Comparison of ENCODE assay signal across 1 cellular context in the genomic region with DNA sequence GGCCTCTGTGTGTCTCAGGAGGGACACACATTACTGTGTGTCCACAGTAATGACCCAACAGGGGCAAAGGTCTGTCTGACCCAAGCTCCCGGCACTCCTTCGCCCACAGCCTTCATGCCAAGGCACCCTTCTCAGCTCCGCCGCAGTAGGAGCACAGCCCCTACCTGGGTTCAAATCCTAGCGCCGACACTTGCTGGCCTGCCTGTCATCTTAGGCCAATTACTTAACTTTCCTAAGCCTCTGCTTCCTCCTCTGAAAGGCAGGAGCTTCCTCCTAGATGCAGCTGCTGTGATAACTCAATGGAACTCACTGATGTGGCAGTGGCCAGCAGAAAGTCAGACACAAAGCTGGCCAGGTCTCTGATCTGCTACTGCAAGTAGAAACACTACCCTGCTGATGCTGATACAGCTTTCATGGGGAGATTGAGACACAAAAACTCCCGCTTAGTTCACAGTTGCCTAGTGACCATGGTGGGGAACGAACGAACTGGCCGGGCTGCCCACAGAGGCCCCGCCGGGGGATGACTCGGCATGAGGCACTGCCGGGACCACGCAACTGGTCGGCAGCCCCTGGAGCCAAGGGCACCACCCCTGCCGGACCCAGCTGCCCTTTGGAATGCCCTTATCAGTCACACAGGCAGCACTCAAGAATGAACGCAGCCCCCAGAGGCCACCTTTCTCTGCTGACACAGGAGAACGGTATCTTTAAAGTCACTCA.
TF ChIP-seq lines count a peak whose summit lies in the region.

No MANE protein-coding gene starts in this region.

TF ChIP-seq in HepG2, 621 proteins besides CTCF, POLR2A, EP300 and RAD21 (continues in another document):
- TF ChIP-seq SSRP1 (CRISPR knock-in tag; IDR thresholded peaks at IDR 0.05) (peak; percentile 55), NONO (IDR thresholded peaks at IDR 0.05) (no peak), NONO (CRISPR knock-in tag; conservative IDR thresholded peaks at IDR 0.05) (peak; percentile 63; the same call in 1 of the 2 replicates), ZMYM2 (CRISPR knock-in tag; IDR thresholded peaks at IDR 0.05) (no peak), ZNF317 (CRISPR knock-in tag; IDR thresholded peaks at IDR 0.05) (peak; percentile 49; the same call in 1 of the 2 replicates), ASH2L (IDR thresholded peaks at IDR 0.05; ENCODE audit: insufficient read length, low read depth, low read length) (peak; percentile 23), NBN (conservative IDR thresholded peaks at IDR 0.05) (no peak), POLR2G (IDR thresholded peaks at IDR 0.05; ENCODE audit: low read depth, low read length) (peak; percentile 55; the same call in 1 of the 2 replicates), GLMP (CRISPR knock-in tag; IDR thresholded peaks at IDR 0.05; ENCODE audit: borderline replicate concordance) (no peak), SALL2 (CRISPR knock-in tag; IDR thresholded peaks at IDR 0.05) (0 out of 2 replicates have a peak, but pooled peaks have one; percentile 50), HOXA3 (CRISPR knock-in tag; IDR thresholded peaks at IDR 0.05) (peak; percentile 72), HNRNPL (IDR thresholded peaks at IDR 0.05; ENCODE audit: low read depth, low read length) (peak; percentile 93), GABPB1 (CRISPR knock-in tag; IDR thresholded peaks at IDR 0.05) (peak; percentile 34; the same call in 1 of the 2 replicates), RBFOX2 (IDR thresholded peaks at IDR 0.05; ENCODE audit: low read depth, low read length) (peak; percentile 41; the same call in 1 of the 2 replicates), ZNF142 (CRISPR knock-in tag; IDR thresholded peaks at IDR 0.05) (no peak), HNF4A (CRISPR knock-in tag; IDR thresholded peaks at IDR 0.05) (peak; percentile 89), NFE2L2 (IDR thresholded peaks at IDR 0.05; ENCODE audit: low read length) (peak; percentile 79), RFXAP (CRISPR knock-in tag; IDR thresholded peaks at IDR 0.05; ENCODE audit: borderline replicate concordance) (peak; percentile 69; the same call in 1 of the 2 replicates), ZNF563 (CRISPR knock-in tag; IDR thresholded peaks at IDR 0.05) (peak; percentile 41; the same call in 1 of the 2 replicates), ZNF501 (CRISPR knock-in tag; IDR thresholded peaks at IDR 0.05) (peak; percentile 13; the same call in 1 of the 2 replicates), HIVEP1 (CRISPR knock-in tag; IDR thresholded peaks at IDR 0.05) (0 out of 2 replicates have a peak, but pooled peaks have one; percentile 47), TCF7 (IDR thresholded peaks at IDR 0.05; ENCODE audit: low read depth) (peak; percentile 33; the same call in 1 of the 2 replicates), RARA (CRISPR knock-in tag; IDR thresholded peaks at IDR 0.05) (peak; percentile 35; the same call in 1 of the 2 replicates), BORCS8-MEF2B (CRISPR knock-in tag; IDR thresholded peaks at IDR 0.05) (0 out of 2 replicates have a peak, but pooled peaks have one; percentile 54), ZBTB7B (CRISPR knock-in tag; IDR thresholded peaks at IDR 0.05) (peak; percentile 97), RXRB (CRISPR knock-in tag; IDR thresholded peaks at IDR 0.05; ENCODE audit: borderline replicate concordance) (no peak), SP2 (CRISPR knock-in tag; IDR thresholded peaks at IDR 0.05) (no peak), ZNF503 (CRISPR knock-in tag; IDR thresholded peaks at IDR 0.05) (0 out of 2 replicates have a peak, but pooled peaks have one; percentile 37), PLRG1 (conservative IDR thresholded peaks at IDR 0.05) (no peak), KDM4B (CRISPR knock-in tag; IDR thresholded peaks at IDR 0.05) (no peak), HOXA5 (CRISPR knock-in tag; IDR thresholded peaks at IDR 0.05) (0 out of 2 replicates have a peak, but pooled peaks have one; percentile 25), ZNF616 (CRISPR knock-in tag; IDR thresholded peaks at IDR 0.05; ENCODE audit: low read depth) (0 out of 2 replicates have a peak, but pooled peaks have one; percentile 21), ZNF878 (CRISPR knock-in tag; IDR thresholded peaks at IDR 0.05) (0 out of 2 replicates have a peak, but pooled peaks have one; percentile 23), SOX13 (IDR thresholded peaks at IDR 0.05) (no peak), SOX13 (CRISPR knock-in tag; conservative IDR thresholded peaks at IDR 0.05 in 1 of 2, IDR thresholded peaks at IDR 0.05 in 1 of 2) (peak in 1 of 2 experiments; percentile 42; a peak in 1 of 4 replicates), ISL2 (CRISPR knock-in tag; IDR thresholded peaks at IDR 0.05) (0 out of 2 replicates have a peak, but pooled peaks have one; percentile 41), ZNF687 (CRISPR knock-in tag; IDR thresholded peaks at IDR 0.05) (peak; percentile 84), ZNF331 (CRISPR knock-in tag; IDR thresholded peaks at IDR 0.05) (peak; percentile 42; the same call in 1 of the 2 replicates), RELA (CRISPR knock-in tag; IDR thresholded peaks at IDR 0.05) (no peak), HNF4G (IDR thresholded peaks at IDR 0.05; ENCODE audit: borderline replicate concordance, low read depth, low read length) (peak; percentile 73; the same call in 1 of the 2 replicates), HNF4G (CRISPR knock-in tag; IDR thresholded peaks at IDR 0.05; ENCODE audit: borderline replicate concordance, low read depth) (peak; percentile 56; the same call in 1 of the 2 replicates), ZBTB3 (CRISPR knock-in tag; IDR thresholded peaks at IDR 0.05; ENCODE audit: borderline replicate concordance, low read depth) (no peak), TBX2 (CRISPR knock-in tag; IDR thresholded peaks at IDR 0.05; ENCODE audit: borderline replicate concordance) (peak; percentile 53; the same call in 1 of the 2 replicates), FOXA3 (CRISPR knock-in tag; IDR thresholded peaks at IDR 0.05) (0 out of 2 replicates have a peak, but pooled peaks have one; percentile 20), ARID2 (CRISPR knock-in tag; IDR thresholded peaks at IDR 0.05; ENCODE audit: borderline replicate concordance) (0 out of 2 replicates have a peak, but pooled peaks have one; percentile 73), ZNF850 (CRISPR knock-in tag; conservative IDR thresholded peaks at IDR 0.05) (0 out of 2 replicates have a peak, but pooled peaks have one; percentile 43)
- TF ChIP-seq, protein P1, sequence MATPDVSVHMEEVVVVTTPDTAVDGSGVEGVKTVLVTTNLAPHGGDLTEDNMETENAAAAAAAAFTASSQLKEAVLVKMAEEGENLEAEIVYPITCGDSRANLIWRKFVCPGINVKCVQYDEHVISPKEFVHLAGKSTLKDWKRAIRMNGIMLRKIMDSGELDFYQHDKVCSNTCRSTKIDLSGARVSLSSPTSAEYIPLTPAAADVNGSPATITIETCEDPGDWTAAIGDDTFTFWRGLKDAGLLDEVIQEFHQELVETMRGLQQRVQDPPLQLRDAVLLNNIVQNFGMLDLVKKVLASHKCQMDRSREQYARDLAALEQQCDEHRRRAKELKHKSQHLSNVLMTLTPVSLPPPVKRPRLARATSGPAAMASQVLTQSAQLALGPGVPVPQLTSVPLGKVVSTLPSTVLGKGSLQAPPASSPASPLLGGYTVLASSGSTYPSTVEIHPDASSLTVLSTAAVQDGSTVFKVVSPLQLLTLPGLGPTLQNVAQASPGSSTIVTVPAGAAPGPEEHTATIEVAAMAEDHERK (CRISPR knock-in tag; IDR thresholded peaks at IDR 0.05; ENCODE audit: low read depth), result no peak
- TF ChIP-seq, protein P2, sequence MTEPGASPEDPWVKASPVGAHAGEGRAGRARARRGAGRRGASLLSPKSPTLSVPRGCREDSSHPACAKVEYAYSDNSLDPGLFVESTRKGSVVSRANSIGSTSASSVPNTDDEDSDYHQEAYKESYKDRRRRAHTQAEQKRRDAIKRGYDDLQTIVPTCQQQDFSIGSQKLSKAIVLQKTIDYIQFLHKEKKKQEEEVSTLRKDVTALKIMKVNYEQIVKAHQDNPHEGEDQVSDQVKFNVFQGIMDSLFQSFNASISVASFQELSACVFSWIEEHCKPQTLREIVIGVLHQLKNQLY (CRISPR knock-in tag; IDR thresholded peaks at IDR 0.05), result 0 out of 2 replicates have a peak, but pooled peaks have one; percentile 23
